Comparison of ENCODE assay signal across 8 cellular contexts in the genomic region with DNA sequence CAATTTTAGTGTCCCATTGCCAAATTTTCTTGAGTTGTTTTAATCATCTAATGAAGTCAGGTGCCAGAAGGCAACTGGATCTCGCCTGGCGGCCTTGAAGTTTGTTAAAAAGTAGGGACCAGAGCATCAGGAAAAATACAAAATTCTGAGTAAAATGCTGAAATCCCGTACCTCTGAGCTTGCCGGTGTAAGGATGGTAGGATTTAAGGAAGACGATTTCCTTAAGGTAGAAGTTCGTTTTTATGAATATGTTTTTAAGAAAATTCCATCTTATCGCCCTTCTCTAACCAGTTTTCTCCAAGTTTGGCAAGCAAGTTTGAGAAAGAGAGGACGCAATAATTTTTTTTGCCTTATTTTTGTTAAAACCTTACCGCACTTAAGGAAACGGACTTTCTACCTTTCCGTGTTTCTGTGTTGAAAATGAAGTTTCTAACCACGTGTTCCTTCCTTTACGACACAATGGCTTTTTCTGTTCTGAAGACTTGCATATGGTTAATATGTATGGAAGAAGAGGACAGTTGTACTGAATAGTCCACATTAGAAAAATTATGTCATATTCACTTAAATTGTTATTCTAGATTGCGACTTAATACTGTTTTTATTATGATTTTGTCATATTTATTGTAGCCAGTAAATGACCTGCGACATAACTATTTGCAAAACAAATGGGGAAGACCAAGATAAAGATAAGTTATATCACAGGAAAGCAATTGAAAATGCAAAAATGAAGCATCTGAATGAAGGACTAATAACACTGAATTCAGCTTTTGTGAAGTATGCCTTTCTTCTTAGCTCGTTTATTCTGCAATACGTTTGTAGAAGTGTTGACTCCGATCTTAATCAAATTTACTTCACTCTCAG. TPM values are rescaled to one million over a fixed set of nuclear protein-coding genes. Genes with fewer than 3 reads are reported as not detected.
A peak's percentile ranks its signal among the peaks of the same experiment; 100 is the strongest.
DNase-seq lines count a peak whose midpoint lies in the region; ATAC-seq and TF ChIP-seq lines count a peak whose summit lies in the region.

No MANE protein-coding gene starts in this region.

- no peaks in the 10 kb centered on the region for H3K9me3 Mint-ChIP-seq in MCF 10A (ENCODE audit: unreplicated experiment)
- no peaks in the 10 kb centered on the region for H3K9me3 Mint-ChIP-seq in memory B cell

- no peaks in the 10 kb centered on the region for H3K27me3 ChIP-seq in HUES48 (ENCODE audit: control insufficient read depth, insufficient read depth, low read length)
- no peaks in the 10 kb centered on the region for H3K27me3 ChIP-seq in WERI-Rb-1 (ENCODE audit: insufficient read depth, low read depth, severe bottlenecking)

- DNase-seq in MCF 10A (ENCODE audit: unreplicated experiment) (peak; percentile 16), memory B cell (ENCODE audit: low spot score in 2 of 2) (no peak), NCI-H2196 treated with DMSO at 0.1 percent for 48 hours (lab: John Stamatoyannopoulos, UW; ENCODE audit: unreplicated experiment) (no peak), WERI-Rb-1 (no peak)

- H3K36me3 ChIP-seq in HUES48 (ENCODE audit: control insufficient read depth, insufficient read depth, low read length) (no peaks in the 10 kb centered on the region), WERI-Rb-1 (no peaks in the 10 kb centered on the region)

- H3K9me3 ChIP-seq in HUES48 (ENCODE audit: control insufficient read depth, insufficient read depth, low read length) = 0 out of 2 replicates have a peak, but pooled peaks cover 2% of the 10 kb centered on the region
- peaks cover 3% of the 10 kb centered on the region for H3K9me3 ChIP-seq in WERI-Rb-1 (ENCODE audit: severe bottlenecking)

- BruUV-seq in MCF 10A (replicated peaks; lab: Mats Ljungman, UMichigan) = no TSS peak

- H3K36me3 Mint-ChIP-seq in MCF 10A (ENCODE audit: insufficient read depth, unreplicated experiment) = peaks cover 11% of the 10 kb centered on the region
- H3K36me3 Mint-ChIP-seq in memory B cell = peaks cover 12% of the 10 kb centered on the region

- H3K4me1 Mint-ChIP-seq in MCF 10A (ENCODE audit: insufficient read depth, unreplicated experiment) (no peaks in the 10 kb centered on the region), memory B cell (peaks cover 32% of the 10 kb centered on the region)

- ATAC-seq in memory B cell (ENCODE audit: low read depth) (no peak), GM21717 (IDR thresholded peaks at IDR 0.05; ENCODE audit: unreplicated experiment) (no peak), HG03097 (IDR thresholded peaks at IDR 0.05; ENCODE audit: low FRiP score, unreplicated experiment) (no peak)

- peaks cover 7% of the 10 kb centered on the region; the same call in 1 of the 2 replicates for H3K4me1 ChIP-seq in HUES48 (ENCODE audit: control insufficient read depth, insufficient read depth, low read length)

- H3K27ac Mint-ChIP-seq in MCF 10A (ENCODE audit: low read depth, unreplicated experiment) (peak overlapping the region; percentile 95), memory B cell (peak overlapping the region; percentile 97)

- H3K27ac ChIP-seq in 22Rv1 = peak overlapping the region; percentile 67
- peak overlapping the region; percentile 63 for H3K27ac ChIP-seq in HUES48 (ENCODE audit: low read depth, low read length)
- no peak overlapping the region for H3K27ac ChIP-seq in WERI-Rb-1

- POLR2A ChIA-PET in MCF 10A (lab: Yijun Ruan, JAX) = interaction anchor here (1.1 to 1.7 kb wide), 9 partner anchors 9 to 78 kb away, joined by 3 to 7 read pairs (median 5); no protein-coding TSS in a partner anchor

- peak overlapping the region; percentile 95 for H3K4me3 Mint-ChIP-seq in MCF 10A (ENCODE audit: unreplicated experiment)
- H3K4me3 Mint-ChIP-seq in memory B cell = peak overlapping the region; percentile 99

- peak overlapping the region; percentile 58 for H3K9ac ChIP-seq in HUES48 (ENCODE audit: low read depth, low read length)

- TF ChIP-seq CTCF in 22Rv1 (IDR thresholded peaks at IDR 0.05) (no peak), MCF 10A (IDR thresholded peaks at IDR 0.05; ENCODE audit: unreplicated experiment) (no peak), WERI-Rb-1 (IDR thresholded peaks at IDR 0.05; ENCODE audit: low read depth, low read length) (no peak)

- CTCF ChIA-PET in MCF 10A (lab: Yijun Ruan, JAX) = interaction anchor here (0.6 to 1.6 kb wide), 4 partner anchors 18 to 1478 kb away, joined by 3 to 5 read pairs (median 4); no protein-coding TSS in a partner anchor

- H3K4me3 ChIP-seq in HUES48 (ENCODE audit: low read depth, low read length) (peak overlapping the region; percentile 89), WERI-Rb-1 (ENCODE audit: low read depth, low read length) (no peak overlapping the region)

- intact Hi-C loops in MCF 10A (cut with micrococcal nuclease) = no loop called here

- no peaks in the 10 kb centered on the region for H3K27me3 Mint-ChIP-seq in MCF 10A (ENCODE audit: insufficient read depth, unreplicated experiment)
- no peaks in the 10 kb centered on the region for H3K27me3 Mint-ChIP-seq in memory B cell

RNA-seq across cellular contexts. Expression of a gene that starts 0.9 kb away (rescaled TPM):
- total RNA-seq in MCF 10A (2022) = 4.8 and 6.5 TPM in 2 replicates
